Comparison of ENCODE assay signal across 27 cellular contexts in the genomic region with DNA sequence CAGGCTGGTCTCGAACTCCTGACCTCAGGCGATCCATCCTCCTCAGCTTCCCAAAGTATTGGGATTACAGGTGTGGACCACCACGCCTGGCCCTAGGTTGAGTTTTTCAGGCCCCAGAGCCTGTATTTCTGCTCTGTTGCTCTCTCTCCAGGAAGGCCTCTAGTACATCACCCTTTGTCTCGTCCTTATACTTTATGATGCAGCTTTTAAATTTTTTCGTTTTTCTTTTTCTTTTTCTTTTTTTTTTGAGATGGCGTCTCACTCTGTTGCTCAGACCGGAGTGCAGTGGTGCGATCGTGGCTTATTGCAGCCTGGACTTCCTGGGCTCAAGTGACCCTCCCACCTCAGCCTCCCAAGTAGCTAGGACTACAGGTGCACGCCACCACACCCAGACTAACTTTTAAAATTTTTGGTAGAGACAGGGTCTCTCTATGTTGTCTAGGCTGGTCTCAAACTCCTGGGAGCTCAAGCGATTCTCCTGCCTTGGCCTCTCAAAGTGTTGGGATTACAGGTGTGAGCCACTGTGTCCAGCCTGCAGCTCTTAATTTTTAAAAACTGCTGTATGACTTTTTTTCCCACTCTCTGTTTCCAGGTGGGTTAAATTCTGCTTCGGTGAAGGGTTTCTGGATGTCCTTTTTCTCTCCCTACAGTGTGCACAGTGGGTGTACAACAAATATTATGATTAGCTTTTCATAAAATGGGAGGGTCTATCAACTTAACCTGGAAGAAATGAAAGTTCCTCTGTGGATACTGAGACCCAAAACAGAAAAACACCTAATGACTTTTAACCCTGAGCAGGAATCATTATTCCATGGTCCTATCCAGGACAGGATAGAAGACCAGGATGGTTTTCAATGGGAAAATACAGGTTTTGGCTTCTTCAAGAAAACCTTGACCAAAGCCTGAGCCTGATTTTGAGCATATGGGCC.
"Had no signal": no experiment of that assay in that cellular context is flagged by ENCODE, and none has a peak within 500 bp of the region (broad histone marks: within the 10 kb centered on the region; RNA-seq: fewer than 3 reads in every experiment).

No MANE protein-coding gene starts in this region.

- FAIRE-seq: bronchial epithelial cell, endometrium, frontal cortex, islet of Langerhans had no signal

- DNase-seq: activated CD4-positive, alpha-beta memory T cell treated with anti-CD3 and anti-CD28 coated beads for 36 hours; activated CD4-positive, alpha-beta T cell treated with anti-CD3 and anti-CD28 coated beads, Interleukin-2, amount 10 ng/mL, durations not matched to agents 24 days and 14 days; activated CD4-positive, CD25-positive, alpha-beta regulatory T cell treated with anti-CD3 and anti-CD28 coated beads, Interleukin-2, amount 50 U/mL, for 72 hours; activated CD8-positive, alpha-beta memory T cell treated with anti-CD3 and anti-CD28 coated beads, Interleukin-2, amount 50 U/mL, for 48 hours; activated gamma-delta T cell; activated naive CD4-positive, alpha-beta T cell treated with anti-CD3 and anti-CD28 coated beads, Interleukin-2, amount 10 ng/mL, durations not matched to agents 7 days and 5 days; activated naive CD8-positive, alpha-beta T cell treated with anti-CD3 and anti-CD28 coated beads, Interleukin-2, amount 10 ng/mL, durations not matched to agents 7 days and 5 days; activated T-cell treated with anti-CD3 and anti-CD28 coated beads, Interleukin-2, amount 50 U/mL, for 24 hours; amniotic stem cell; colonic mucosa; effector CD8-positive, alpha-beta T cell; left lung; lower lobe of right lung; naive B cell; nephron progenitor cell; right lobe of liver; stimulated activated CD4-positive, alpha-beta T cell treated with anti-CD3 and anti-CD28 coated beads, Interleukin-12 subunit alpha, Interleukin-12 subunit beta, amount 100 ng/mL, for 4 hours; stimulated activated CD4-positive, alpha-beta T cell treated with anti-CD3 and anti-CD28 coated beads, Interleukin-4, amount 100 ng/mL, for 24 hours; T1000; WERI-Rb-1 had no signal

- H3K27me3 ChIP-seq: colonic mucosa, left lung, neutrophil, right lobe of liver had no signal

- H3K9me3 ChIP-seq: colonic mucosa, neutrophil, right lobe of liver had no signal

- H3K27ac ChIP-seq: colonic mucosa, left lung, lower lobe of right lung, neutrophil, right lobe of liver, skin epidermis, WERI-Rb-1 had no signal

- ATAC-seq: left lung; lower lobe of right lung; stimulated activated effector memory CD8-positive, alpha-beta T cell treated with anti-CD3 and anti-CD28 coated beads, Interleukin-12 subunit alpha, Interleukin-12 subunit beta, amount 100 ng/mL, for 72 hours had no signal

- H3K4me1 ChIP-seq: colonic mucosa had no signal

- H3K36me3 ChIP-seq: colonic mucosa, right lobe of liver had no signal

- H3K4me3 ChIP-seq: colonic mucosa, left lung, lower lobe of right lung, right lobe of liver, skin epidermis had no signal
